Comparison of ENCODE assay signal across 1 cellular context in genomic region chr10:71569775-71570588, GRCh38.
TF ChIP-seq lines count a peak whose summit lies in the region.

No MANE protein-coding gene starts in this region.

TF ChIP-seq in K562, 482 proteins besides CTCF, POLR2A, EP300 and RAD21 (continued from another document):
- TF ChIP-seq DEAF1 (CRISPR knock-in tag; IDR thresholded peaks at IDR 0.05) (peak; percentile 81), CBX3 (IDR thresholded peaks at IDR 0.05; ENCODE audit: borderline replicate concordance in 1 of 2, low read length in 2 of 2) (0 out of 3 replicates have a peak, but pooled peaks of 1 of the 2 experiments have one; percentile 26), SOX6 (IDR thresholded peaks at IDR 0.05) (no peak), NEUROD1 (IDR thresholded peaks at IDR 0.05; ENCODE audit: borderline replicate concordance, low read depth, low read length, partially characterized antibody) (peak; percentile 21), IRF2 (CRISPR knock-in tag; IDR thresholded peaks at IDR 0.05) (no peak), NR2C1 (IDR thresholded peaks at IDR 0.05) (peak; percentile 93), NR2C1 (tag; IDR thresholded peaks at IDR 0.05) (peak; percentile 94), ZNF583 (CRISPR knock-in tag; IDR thresholded peaks at IDR 0.05) (no peak), ATF2 (CRISPR knock-in tag; IDR thresholded peaks at IDR 0.05) (no peak), PHF21A (IDR thresholded peaks at IDR 0.05; ENCODE audit: borderline replicate concordance, low read depth) (no peak)
